ENCODE assay signal across 16 cellular contexts in genomic region chr4:155966171-155966570, GRCh38. TPM values are rescaled to one million over a fixed set of nuclear protein-coding genes. Genes with fewer than 3 reads are reported as not detected.
DNase-seq lines count a peak whose midpoint lies in the region; ATAC-seq and TF ChIP-seq lines count a peak whose summit lies in the region.
"Had no signal": no experiment of that assay in that cellular context is flagged by ENCODE, and none has a peak within 500 bp of the region (broad histone marks: within the 10 kb centered on the region; RNA-seq: fewer than 3 reads in every experiment).

No MANE protein-coding gene starts in this region.

- H3K27ac ChIP-seq in IMR-90 (ENCODE audit: insufficient read depth, low read length) (peak overlapping the region; percentile 11; the same call in 1 of the 2 replicates), endodermal cell (ENCODE audit: low read depth, low read length) (peak overlapping the region; percentile 74), osteoblast (ENCODE audit: low read depth, low read length) (no peak overlapping the region)
- H3K27ac ChIP-seq: BLaER1 treated with 17β-estradiol and CSF1 and Interleukin-3, amounts not matched to agents 10 nM and 100 nM had no signal

- H3K27me3 ChIP-seq in IMR-90 (ENCODE audit: control insufficient read depth, insufficient read depth, low read length) (no peaks in the 10 kb centered on the region), endodermal cell (ENCODE audit: control insufficient read depth, insufficient read depth, low read length, poor library complexity, severe bottlenecking) (no peaks in the 10 kb centered on the region), osteoblast (ENCODE audit: insufficient read depth, low read length) (no peaks in the 10 kb centered on the region)
- H3K27me3 ChIP-seq: BLaER1 treated with 17β-estradiol and CSF1 and Interleukin-3, amounts not matched to agents 10 nM and 100 nM had no signal

- peaks cover 3% of the 10 kb centered on the region for H3K4me1 Mint-ChIP-seq in endodermal cell

- POLR2A ChIA-PET in IMR-90 (lab: Charles Lee; ENCODE audit: unreplicated experiment), result no interaction called here

- BruUV-seq in IMR-90 (replicated peaks; lab: Mats Ljungman, UMichigan), result no TSS peak

- H3K4me3 Mint-ChIP-seq in endodermal cell, result no peak overlapping the region
- H3K4me3 Mint-ChIP-seq: CD4-positive, CD25-positive, alpha-beta regulatory T cell; H9 had no signal

- H3K56ac ChIP-seq in IMR-90 (ENCODE audit: extremely low read depth, insufficient read depth, low read length), result no peak overlapping the region

- no peak for TF ChIP-seq POLR2A in IMR-90 (IDR thresholded peaks at IDR 0.05; ENCODE audit: low read depth, low read length)

- no peak overlapping the region for H3K14ac ChIP-seq in IMR-90 (replicated peaks; ENCODE audit: low read depth, low read length)

- H2AK5ac ChIP-seq in IMR-90 (ENCODE audit: low read depth, low read length), result no peak overlapping the region

- dilution Hi-C loops in IMR-90 (cut with HindIII; ENCODE audit: low sequenced_read_pairs, unreplicated experiment), result no loop called here

- H3K79me2 ChIP-seq in osteoblast (ENCODE audit: insufficient read depth, low read length), result no peaks in the 10 kb centered on the region

- no CpG with 5 or more reads among the region's 2 CpGs for WGBS in IMR-90 (ENCODE audit: extremely low coverage in 2 of 2, insufficient read length in 1 of 2), 2 experiments
- WGBS in endodermal cell (ENCODE audit: insufficient coverage in 1 of 2, insufficient read length in 1 of 2), 2 experiments, result 93 to 100% methylated on average over 1 to 2 of the region's 2 CpGs

- H2BK15ac ChIP-seq in IMR-90 (ENCODE audit: low read depth, low read length), result no peak overlapping the region

- no peaks in the 10 kb centered on the region for H3K27me3 Mint-ChIP-seq in endodermal cell (ENCODE audit: insufficient read depth)

- H2AK9ac ChIP-seq in IMR-90 (replicated peaks; ENCODE audit: low read depth, low read length, poor library complexity), result no peak overlapping the region

- no peak overlapping the region for H3K23ac ChIP-seq in IMR-90 (ENCODE audit: low read depth, low read length)

- H3K9me3 ChIP-seq in IMR-90 (ENCODE audit: control insufficient read depth, insufficient read depth, low read length), result no peaks in the 10 kb centered on the region
- no peaks in the 10 kb centered on the region for H3K9me3 ChIP-seq in endodermal cell (ENCODE audit: control insufficient read depth, low read length)
- H3K9me3 ChIP-seq in osteoblast (ENCODE audit: low read depth, low read length), result no peaks in the 10 kb centered on the region

- peaks cover 6% of the 10 kb centered on the region for H3K9me3 Mint-ChIP-seq in endodermal cell
- H3K9me3 Mint-ChIP-seq: CD4-positive, CD25-positive, alpha-beta regulatory T cell had no signal

- H3K9me1 ChIP-seq in IMR-90 (ENCODE audit: insufficient read depth, low read length), result no peaks in the 10 kb centered on the region

- H3K4me2 ChIP-seq in IMR-90 (ENCODE audit: low read depth, low read length) (no peak overlapping the region), osteoblast (ENCODE audit: insufficient read depth, low read length) (no peak overlapping the region)
- H3K4me2 ChIP-seq: BLaER1 treated with 17β-estradiol and CSF1 and Interleukin-3, amounts not matched to agents 10 nM and 100 nM had no signal

- H3K9ac ChIP-seq in IMR-90 (ENCODE audit: low read depth, low read length), result no peak overlapping the region
- H3K9ac ChIP-seq in endodermal cell (ENCODE audit: extremely low read depth, low read length, poor library complexity, severe bottlenecking), result no peak overlapping the region
- H3K9ac ChIP-seq: BLaER1 treated with 17β-estradiol and CSF1 and Interleukin-3, amounts not matched to agents 10 nM and 100 nM had no signal

- H3K79me1 ChIP-seq in IMR-90 (ENCODE audit: low read depth in 1 of 2, low read length in 2 of 2), result no peaks in the 10 kb centered on the region

- H2BK120ac ChIP-seq in IMR-90 (ENCODE audit: low read depth, low read length), result no peak overlapping the region

- no peaks in the 10 kb centered on the region for H3K36me3 Mint-ChIP-seq in endodermal cell (ENCODE audit: low read depth)
- H3K36me3 Mint-ChIP-seq: CD4-positive, CD25-positive, alpha-beta regulatory T cell had no signal

- H4K8ac ChIP-seq in IMR-90 (ENCODE audit: low read depth in 2 of 2, low read length in 2 of 2), result no peak overlapping the region

- H3K4ac ChIP-seq in IMR-90 (ENCODE audit: low read depth, low read length), result no peak overlapping the region

- no peak overlapping the region for H2BK5ac ChIP-seq in IMR-90 (ENCODE audit: low read depth, low read length, poor library complexity, severe bottlenecking)

- H3K4me1 ChIP-seq in IMR-90 (ENCODE audit: control insufficient read depth, insufficient read depth, low read length), result peaks cover 3% of the 10 kb centered on the region; the same call in 1 of the 2 replicates
- H3K4me1 ChIP-seq in endodermal cell (ENCODE audit: control insufficient read depth, insufficient read depth, low read length), result no peaks in the 10 kb centered on the region
- H3K4me1 ChIP-seq in osteoblast (ENCODE audit: insufficient read depth, low read length), result no peaks in the 10 kb centered on the region

- peak overlapping the region; percentile 23; the same call in 1 of the 2 replicates for H4K91ac ChIP-seq in IMR-90 (ENCODE audit: insufficient read depth, low read depth, low read length)

- ATAC-seq in IMR-90 (ENCODE audit: low read depth) (no peak), left ventricle myocardium superior (no peak), GM18511 (IDR thresholded peaks at IDR 0.05; ENCODE audit: unreplicated experiment) (no peak), HG03025 (IDR thresholded peaks at IDR 0.05; ENCODE audit: low FRiP score, unreplicated experiment) (no peak)
- ATAC-seq: GM12878, HepG2 had no signal

- TF ChIP-seq CTCF in IMR-90 (conservative IDR thresholded peaks at IDR 0.05; ENCODE audit: low read depth, low read length) (no peak), endodermal cell (conservative IDR thresholded peaks at IDR 0.05) (no peak), osteoblast (IDR thresholded peaks at IDR 0.05; ENCODE audit: extremely low read depth, low read depth, low read length) (no peak)

- no peak overlapping the region for H4K5ac ChIP-seq in IMR-90 (ENCODE audit: low read depth, low read length)

- in situ Hi-C loops in IMR-90 (cut with MboI; ENCODE audit: low sequenced_read_pairs), result loop anchor here (25.0 kb wide), 2 partner anchors 796 to 996 kb away; partner anchors contain the start of gene PDGFC

- intact Hi-C loops in IMR-90 (cut with micrococcal nuclease), result loop anchor here (5.0 to 10.0 kb wide), 2 partner anchors 201 to 499 kb away; no protein-coding TSS in a partner anchor
- intact Hi-C loops in left ventricle myocardium superior (cut with micrococcal nuclease), result no loop called here

- no peak overlapping the region for H3K4me3 ChIP-seq in IMR-90 (ENCODE audit: insufficient read depth, low read depth, low read length)
- H3K4me3 ChIP-seq in endodermal cell (ENCODE audit: low read length), result no peak overlapping the region
- H3K4me3 ChIP-seq in osteoblast (ENCODE audit: insufficient read depth, low read length), result no peak overlapping the region
- H3K4me3 ChIP-seq: BLaER1 treated with 17β-estradiol and CSF1 and Interleukin-3, amounts not matched to agents 10 nM and 100 nM; GM12878 had no signal

- no peaks in the 10 kb centered on the region for H3K36me3 ChIP-seq in IMR-90 (ENCODE audit: control insufficient read depth, insufficient read depth, low read length)
- no peaks in the 10 kb centered on the region for H3K36me3 ChIP-seq in endodermal cell (ENCODE audit: control insufficient read depth, insufficient read depth, low read length)
- no peaks in the 10 kb centered on the region for H3K36me3 ChIP-seq in osteoblast (ENCODE audit: insufficient read depth, low read length)
- H3K36me3 ChIP-seq: BLaER1 treated with 17β-estradiol and CSF1 and Interleukin-3, amounts not matched to agents 10 nM and 100 nM had no signal

- H4K20me1 ChIP-seq in IMR-90 (ENCODE audit: insufficient read depth, low read length) (no peaks in the 10 kb centered on the region), osteoblast (ENCODE audit: insufficient read depth, low read length) (no peaks in the 10 kb centered on the region)
- H4K20me1 ChIP-seq: BLaER1 treated with 17β-estradiol and CSF1 and Interleukin-3, amounts not matched to agents 10 nM and 100 nM had no signal

- no peak overlapping the region for H2AFZ ChIP-seq in IMR-90 (replicated peaks; ENCODE audit: low read length, poor library complexity)
- no peak overlapping the region for H2AFZ ChIP-seq in osteoblast (ENCODE audit: low read length)

- TF ChIP-seq RAD21 in IMR-90 (IDR thresholded peaks at IDR 0.05; ENCODE audit: low read length), result no peak

- H3K27ac Mint-ChIP-seq in endodermal cell, result no peak overlapping the region
- H3K27ac Mint-ChIP-seq: CD4-positive, CD25-positive, alpha-beta regulatory T cell; H9 had no signal

- CTCF ChIA-PET in IMR-90 (lab: Yijun Ruan, JAX), result no interaction called here

- DNase-seq in IMR-90 (no peak), OCI-M1 (lab: John Stamatoyannopoulos, UW) (peak; percentile 46), endodermal cell (no peak), osteoblast (ENCODE audit: insufficient read length, low spot score, missing footprints) (peak; percentile 9), left ventricle myocardium superior (no peak), HuH-7 (ENCODE audit: low spot score) (no peak)
- DNase-seq: 8988T; CD4-positive, CD25-positive, alpha-beta regulatory T cell; DMS 273 treated with DMSO at 0.1 percent for 48 hours; GOT3; H9 had no signal

- no peak overlapping the region; the same call in 1 of the 2 replicates for H3K18ac ChIP-seq in IMR-90 (ENCODE audit: low read depth, low read length)

- peak overlapping the region; percentile 49; the same call in 1 of the 2 replicates for H2BK20ac ChIP-seq in IMR-90 (ENCODE audit: low read depth, low read length)

TF ChIP-seq in IMR-90, 13 proteins besides CTCF, POLR2A, EP300 and RAD21:
- TF ChIP-seq NFE2L2 (IDR thresholded peaks at IDR 0.05; ENCODE audit: low read depth, low read length), result no peak
- no peak for TF ChIP-seq RCOR1 (IDR thresholded peaks at IDR 0.05; ENCODE audit: insufficient replicate concordance, low read length)
TF ChIP-seq in IMR-90: peak in this region for 0.

RNA-seq across cellular contexts. Expression of gene CTSO, which starts 12.5 kb away (rescaled TPM):
- 2.9 and 3.6 TPM in 2 replicates for total RNA-seq in IMR-90 (2012; rRNA removed)
- 3.4 and 3.9 TPM in 2 replicates for polyA plus RNA-seq in IMR-90 (2012; rRNA removed)
- 1.7 and 2.1 TPM in 2 replicates for polyA plus RNA-seq in IMR-90 (2012; cell fraction: cytosol; rRNA removed)
- polyA plus RNA-seq in IMR-90 (2012; cell fraction: nucleus; rRNA removed; ENCODE audit: low replicate concordance), result 0.48 and 3.7 TPM in 2 replicates
- total RNA-seq in endodermal cell, result 1 to 10 TPM; 4.2 to 5.4 TPM
- polyA plus RNA-seq in endodermal cell (2013, experiment 1 of 2), result 3.8 TPM
- 3.8 TPM for polyA plus RNA-seq in endodermal cell (2013, experiment 2 of 2)
- 25.0 and 33.0 TPM in 2 replicates for total RNA-seq in osteoblast
- total RNA-seq in left ventricle myocardium superior, result 6.2 TPM

Comparison
In these comparisons a context has a peak if more than half of its experiments do, and no peak if none do; other contexts are left out.
1. DNase-seq: peak in OCI-M1 (single experiment) and osteoblast (single experiment); none in IMR-90 (single experiment), endodermal cell (single experiment), left ventricle myocardium superior (single experiment) and HuH-7 (single experiment).